In the genomic region with DNA sequence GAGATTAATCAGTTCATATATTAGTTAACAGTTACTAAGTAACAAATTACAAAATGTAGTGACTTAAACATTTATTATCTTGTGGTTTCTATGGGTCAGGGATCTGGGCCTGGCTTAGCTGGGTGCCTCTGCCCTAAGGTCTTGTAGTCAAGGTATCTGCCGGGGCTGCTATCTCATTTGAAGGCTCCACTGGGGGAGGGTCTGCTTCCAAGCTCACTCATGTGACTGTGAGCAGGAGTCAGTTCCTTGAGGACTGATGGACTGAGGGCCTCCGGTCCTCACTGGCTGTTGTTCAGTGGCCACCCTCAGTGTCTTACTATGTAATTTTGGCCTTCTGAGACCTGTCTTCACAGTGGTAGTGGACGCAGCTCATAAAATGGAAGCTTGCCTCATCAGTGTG, we compare ENCODE assay signal across 21 cellular contexts.
DNase-seq lines count a peak whose midpoint lies in the region; ATAC-seq and TF ChIP-seq lines count a peak whose summit lies in the region.
"Had no signal": no experiment of that assay in that cellular context is flagged by ENCODE, and none has a peak within 500 bp of the region (broad histone marks: within the 10 kb centered on the region; RNA-seq: fewer than 3 reads in every experiment).

No MANE protein-coding gene starts in this region.

- TF ChIP-seq POLR2A in esophagus muscularis mucosa (IDR thresholded peaks at IDR 0.05; ENCODE audit: low read depth) (no peak), sigmoid colon (IDR thresholded peaks at IDR 0.05) (no peak)

- no peak for ATAC-seq in activated CD8-positive, alpha-beta memory T cell treated with anti-CD3 and anti-CD28 coated beads, Interleukin-2, amount 10 ng/mL, durations not matched to agents 7 days and 5 days
- ATAC-seq: SK-N-SH treated with all-trans-retinoic acid at 6 μM for 48 hours had no signal

- intact Hi-C loops in Caco-2 (cut with micrococcal nuclease; ENCODE audit: unreplicated experiment) (no loop called here), esophagus muscularis mucosa (cut with DNase I) (no loop called here), sigmoid colon (cut with DNase I) (no loop called here)

- no peaks in the 10 kb centered on the region for H3K36me3 ChIP-seq in Caco-2 (ENCODE audit: control insufficient read depth, insufficient read depth, low read length)
- no peaks in the 10 kb centered on the region for H3K36me3 ChIP-seq in esophagus muscularis mucosa
- H3K36me3 ChIP-seq in sigmoid colon: no peaks in the 10 kb centered on the region

- no peak overlapping the region for H3K4me3 ChIP-seq in Caco-2 (ENCODE audit: low read depth, low read length)
- H3K4me3 ChIP-seq in esophagus muscularis mucosa: no peak overlapping the region
- no peak overlapping the region for H3K4me3 ChIP-seq in sigmoid colon

- BruUV-seq in Caco-2 (replicated peaks; lab: Mats Ljungman, UMichigan): no TSS peak

- H3K27me3 Mint-ChIP-seq in Caco-2 (ENCODE audit: insufficient read depth, unreplicated experiment): no peaks in the 10 kb centered on the region
- no peaks in the 10 kb centered on the region for H3K27me3 Mint-ChIP-seq in activated CD8-positive, alpha-beta memory T cell treated with anti-CD3 and anti-CD28 coated beads, Interleukin-2, amount 10 ng/mL, durations not matched to agents 7 days and 5 days
- H3K27me3 Mint-ChIP-seq: CD8-positive, alpha-beta memory T cell had no signal

- CTCF ChIA-PET in Caco-2 (lab: Charles Lee): no interaction called here
- CTCF ChIA-PET in activated CD8-positive, alpha-beta memory T cell treated with anti-CD3 and anti-CD28 coated beads, Interleukin-2, amount 10 ng/mL, durations not matched to agents 7 days and 5 days (lab: Charles Lee): no interaction called here

- POLR2A ChIA-PET in Caco-2 (lab: Charles Lee): no interaction called here

- DNase-seq in Caco-2 (no peak), esophagus muscularis mucosa (ENCODE audit: extremely low spot score) (peak; percentile 42), sigmoid colon (peak; percentile 20), NCI-H1092 treated with DMSO at 0.1 percent for 48 hours (lab: John Stamatoyannopoulos, UW) (no peak), NCI-H226 (no peak), epidermal melanocyte (ENCODE audit: insufficient read length, low spot score) (no peak)
- DNase-seq in activated CD8-positive, alpha-beta memory T cell treated with anti-CD3 and anti-CD28 coated beads, Interleukin-2, amount 10 ng/mL, durations not matched to agents 7 days and 5 days: peak; percentile 27
- DNase-seq: CD8-positive, alpha-beta memory T cell; GF-D8; KG1; NCI-H1105; NCI-H146; NCI-H2029; NCI-H345; NCI-H524; NCI-H774; NK-92 treated with Interleukin-12 subunit alpha and Interleukin-12 subunit beta, amount 100 ng/mL, for 24 hours; SIG-M5 had no signal

- H3K9me3 ChIP-seq in Caco-2 (no peaks in the 10 kb centered on the region), esophagus muscularis mucosa (no peaks in the 10 kb centered on the region), sigmoid colon (no peaks in the 10 kb centered on the region)

- 98% methylated on average over 3 of the region's 3 CpGs for WGBS in esophagus muscularis mucosa
- WGBS in sigmoid colon, 2 donors: 97 to 98% methylated on average over 3 of the region's 3 CpGs

- no peaks in the 10 kb centered on the region for H3K27me3 ChIP-seq in Caco-2 (replicated peaks; ENCODE audit: control insufficient read depth, insufficient read depth, low read length)
- no peaks in the 10 kb centered on the region for H3K27me3 ChIP-seq in esophagus muscularis mucosa
- no peaks in the 10 kb centered on the region for H3K27me3 ChIP-seq in sigmoid colon

- TF ChIP-seq EP300 in esophagus muscularis mucosa (IDR thresholded peaks at IDR 0.05) (no peak), sigmoid colon (IDR thresholded peaks at IDR 0.05) (no peak)

- peak overlapping the region; percentile 79 for H3K27ac Mint-ChIP-seq in Caco-2 (ENCODE audit: unreplicated experiment)
- H3K27ac Mint-ChIP-seq in activated CD8-positive, alpha-beta memory T cell treated with anti-CD3 and anti-CD28 coated beads, Interleukin-2, amount 10 ng/mL, durations not matched to agents 7 days and 5 days: no peak overlapping the region
- H3K27ac Mint-ChIP-seq: CD8-positive, alpha-beta memory T cell had no signal

- no peak overlapping the region for H3K4me3 Mint-ChIP-seq in Caco-2 (ENCODE audit: unreplicated experiment)
- no peak overlapping the region for H3K4me3 Mint-ChIP-seq in activated CD8-positive, alpha-beta memory T cell treated with anti-CD3 and anti-CD28 coated beads, Interleukin-2, amount 10 ng/mL, durations not matched to agents 7 days and 5 days
- H3K4me3 Mint-ChIP-seq: CD8-positive, alpha-beta memory T cell had no signal

- no peaks in the 10 kb centered on the region for H3K9me3 Mint-ChIP-seq in Caco-2 (ENCODE audit: unreplicated experiment)
- no peaks in the 10 kb centered on the region for H3K9me3 Mint-ChIP-seq in activated CD8-positive, alpha-beta memory T cell treated with anti-CD3 and anti-CD28 coated beads, Interleukin-2, amount 10 ng/mL, durations not matched to agents 7 days and 5 days (ENCODE audit: low read depth)
- H3K9me3 Mint-ChIP-seq: CD8-positive, alpha-beta memory T cell had no signal

- peaks cover 65% of the 10 kb centered on the region for H3K4me1 Mint-ChIP-seq in Caco-2 (ENCODE audit: low read depth, unreplicated experiment)
- H3K4me1 Mint-ChIP-seq in activated CD8-positive, alpha-beta memory T cell treated with anti-CD3 and anti-CD28 coated beads, Interleukin-2, amount 10 ng/mL, durations not matched to agents 7 days and 5 days: no peaks in the 10 kb centered on the region
- H3K4me1 Mint-ChIP-seq: CD8-positive, alpha-beta memory T cell had no signal

- peaks cover 69% of the 10 kb centered on the region for H3K4me1 ChIP-seq in Caco-2
- H3K4me1 ChIP-seq in esophagus muscularis mucosa: peaks cover 17 to 20% (median 18%) of the 10 kb centered on the region in 4 donors
- H3K4me1 ChIP-seq in sigmoid colon: peaks cover 0 to 16% (median 12%) of the 10 kb centered on the region in 4 donors

- TF ChIP-seq CTCF in Caco-2 (IDR thresholded peaks at IDR 0.05; ENCODE audit: insufficient read depth in 1 of 2, low read depth in 1 of 2, low read length in 1 of 2, severe bottlenecking in 1 of 2, unreplicated experiment in 1 of 2): no peak
- TF ChIP-seq CTCF in esophagus muscularis mucosa (IDR thresholded peaks at IDR 0.05): no peak
- no peak for TF ChIP-seq CTCF in sigmoid colon (IDR thresholded peaks at IDR 0.05)

- H3K36me3 Mint-ChIP-seq in Caco-2 (ENCODE audit: insufficient read depth, unreplicated experiment): peaks cover 14% of the 10 kb centered on the region
- no peaks in the 10 kb centered on the region for H3K36me3 Mint-ChIP-seq in activated CD8-positive, alpha-beta memory T cell treated with anti-CD3 and anti-CD28 coated beads, Interleukin-2, amount 10 ng/mL, durations not matched to agents 7 days and 5 days

- H3K27ac ChIP-seq in esophagus muscularis mucosa (replicated peaks in 1 of 4): no peak overlapping the region
- H3K27ac ChIP-seq in sigmoid colon: no peak overlapping the region
- H3K27ac ChIP-seq: C4-2B, HL-60 had no signal

Comparison
In these comparisons a context has a peak if more than half of its experiments do, and no peak if none do; other contexts are left out.
1. DNase-seq: peak in activated CD8-positive, alpha-beta memory T cell treated with anti-CD3 and anti-CD28 coated beads, Interleukin-2, amount 10 ng/mL, durations not matched to agents 7 days and 5 days (single experiment), esophagus muscularis mucosa (single experiment) and sigmoid colon (single experiment); none in Caco-2 (0 of 2), NCI-H1092 treated with DMSO at 0.1 percent for 48 hours (single experiment), NCI-H226 (single experiment) and epidermal melanocyte (single experiment).